ENCODE assay signal across 1 cellular context in the genomic region with DNA sequence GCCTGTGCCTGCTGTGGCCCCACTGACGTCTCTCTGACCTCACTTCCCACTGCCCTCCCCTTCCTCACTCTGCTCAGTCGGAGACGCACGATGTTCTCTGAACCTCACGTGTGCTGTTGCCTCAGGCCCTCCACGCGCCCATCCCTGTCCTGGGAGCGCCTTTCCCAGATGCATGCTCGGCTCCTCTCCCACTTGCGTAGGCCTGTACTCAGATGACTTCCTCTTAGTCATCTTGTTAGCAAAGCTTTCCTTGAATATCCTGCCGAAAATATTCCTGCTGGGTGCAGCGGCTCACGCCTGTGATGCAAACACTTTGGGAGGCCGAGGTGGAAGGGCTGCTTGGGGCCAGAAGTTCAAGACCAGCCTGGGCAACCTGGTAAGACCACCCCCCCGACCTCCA.
A peak's percentile ranks its signal among the peaks of the same experiment; 100 is the strongest.
TF ChIP-seq lines count a peak whose summit lies in the region.

No MANE protein-coding gene starts in this region.

TF ChIP-seq in A549, 52 proteins besides CTCF, POLR2A, EP300 and RAD21 (continued from another document):
- TF ChIP-seq EHF (CRISPR knock-in tag; IDR thresholded peaks at IDR 0.05) (no peak; the same call in 1 of the 2 replicates), CEBPB (IDR thresholded peaks at IDR 0.05) (peak; percentile 6 to 66; a peak in 1 of 4 replicates), RCOR1 (IDR thresholded peaks at IDR 0.05; ENCODE audit: low read depth, low read length) (no peak), RARB (CRISPR knock-in tag; IDR thresholded peaks at IDR 0.05) (no peak), FOSB (CRISPR knock-in tag; IDR thresholded peaks at IDR 0.05) (no peak), RFX5 (IDR thresholded peaks at IDR 0.05) (no peak), ESRRA (IDR thresholded peaks at IDR 0.05; ENCODE audit: borderline replicate concordance, low read length) (no peak), HOXA7 (CRISPR knock-in tag; IDR thresholded peaks at IDR 0.05) (no peak), JUNB (IDR thresholded peaks at IDR 0.05) (peak; percentile 65), FOSL2 (IDR thresholded peaks at IDR 0.05) (peak; percentile 63; the same call in 1 of the 2 replicates), FOSL2 (CRISPR knock-in tag; IDR thresholded peaks at IDR 0.05) (peak; percentile 95), PHF8 (IDR thresholded peaks at IDR 0.05; ENCODE audit: borderline replicate concordance, low read depth) (no peak), MAFK (IDR thresholded peaks at IDR 0.05; ENCODE audit: partially characterized antibody) (peak; percentile 51), CBX2 (IDR thresholded peaks at IDR 0.05; ENCODE audit: borderline replicate concordance, low read depth) (no peak), SMC3 (IDR thresholded peaks at IDR 0.05) (peak; percentile 25; the same call in 1 of the 3 replicates), JUN (IDR thresholded peaks at IDR 0.05) (peak; percentile 77 to 84; a peak in 3 of 5 replicates), HDAC2 (IDR thresholded peaks at IDR 0.05) (no peak), POLR2AphosphoS2 (conservative IDR thresholded peaks at IDR 0.05; ENCODE audit: low read length) (no peak), SREBF2 (IDR thresholded peaks at IDR 0.05) (no peak), MYC (IDR thresholded peaks at IDR 0.05; ENCODE audit: borderline replicate concordance, low read length) (peak; percentile 98), RNF2 (IDR thresholded peaks at IDR 0.05; ENCODE audit: borderline replicate concordance, low read depth) (no peak), KDM1A (IDR thresholded peaks at IDR 0.05; ENCODE audit: low read depth) (no peak), ZC3H11A (IDR thresholded peaks at IDR 0.05) (no peak), NPAS2 (CRISPR knock-in tag; IDR thresholded peaks at IDR 0.05; ENCODE audit: borderline replicate concordance) (peak; percentile 92), TP53 (CRISPR knock-in tag; IDR thresholded peaks at IDR 0.05) (0 out of 2 replicates have a peak, but pooled peaks have one; percentile 24), HOXB13 (CRISPR knock-in tag; IDR thresholded peaks at IDR 0.05; ENCODE audit: low read depth) (peak; percentile 85), CHD2 (IDR thresholded peaks at IDR 0.05; ENCODE audit: low read length, partially characterized antibody) (no peak), ZFP36 (IDR thresholded peaks at IDR 0.05; ENCODE audit: borderline replicate concordance, partially characterized antibody) (no peak), NFE2L2 (conservative IDR thresholded peaks at IDR 0.05; ENCODE audit: low read length) (no peak), BHLHE40 (IDR thresholded peaks at IDR 0.05; ENCODE audit: low read depth, low read length) (peak; percentile 90), CHD4 (IDR thresholded peaks at IDR 0.05; ENCODE audit: borderline replicate concordance) (no peak), HEYL (CRISPR knock-in tag; IDR thresholded peaks at IDR 0.05) (no peak), ZSCAN20 (CRISPR knock-in tag; IDR thresholded peaks at IDR 0.05) (no peak), GATA3 (IDR thresholded peaks at IDR 0.05; ENCODE audit: borderline replicate concordance) (peak; percentile 34; the same call in 1 of the 2 replicates), CBX8 (IDR thresholded peaks at IDR 0.05) (no peak), NR3C1 (IDR thresholded peaks at IDR 0.05) (no peak)
- TF ChIP-seq, protein P1, sequence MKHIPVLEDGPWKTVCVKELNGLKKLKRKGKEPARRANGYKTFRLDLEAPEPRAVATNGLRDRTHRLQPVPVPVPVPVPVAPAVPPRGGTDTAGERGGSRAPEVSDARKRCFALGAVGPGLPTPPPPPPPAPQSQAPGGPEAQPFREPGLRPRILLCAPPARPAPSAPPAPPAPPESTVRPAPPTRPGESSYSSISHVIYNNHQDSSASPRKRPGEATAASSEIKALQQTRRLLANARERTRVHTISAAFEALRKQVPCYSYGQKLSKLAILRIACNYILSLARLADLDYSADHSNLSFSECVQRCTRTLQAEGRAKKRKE (CRISPR knock-in tag; IDR thresholded peaks at IDR 0.05; ENCODE audit: low read depth): peak; percentile 63; the same call in 1 of the 2 replicates
- TF ChIP-seq, protein P2, sequence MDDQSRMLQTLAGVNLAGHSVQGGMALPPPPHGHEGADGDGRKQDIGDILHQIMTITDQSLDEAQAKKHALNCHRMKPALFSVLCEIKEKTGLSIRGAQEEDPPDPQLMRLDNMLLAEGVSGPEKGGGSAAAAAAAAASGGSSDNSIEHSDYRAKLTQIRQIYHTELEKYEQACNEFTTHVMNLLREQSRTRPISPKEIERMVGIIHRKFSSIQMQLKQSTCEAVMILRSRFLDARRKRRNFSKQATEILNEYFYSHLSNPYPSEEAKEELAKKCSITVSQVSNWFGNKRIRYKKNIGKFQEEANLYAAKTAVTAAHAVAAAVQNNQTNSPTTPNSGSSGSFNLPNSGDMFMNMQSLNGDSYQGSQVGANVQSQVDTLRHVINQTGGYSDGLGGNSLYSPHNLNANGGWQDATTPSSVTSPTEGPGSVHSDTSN (IDR thresholded peaks at IDR 0.05): no peak
- TF ChIP-seq, protein P3, sequence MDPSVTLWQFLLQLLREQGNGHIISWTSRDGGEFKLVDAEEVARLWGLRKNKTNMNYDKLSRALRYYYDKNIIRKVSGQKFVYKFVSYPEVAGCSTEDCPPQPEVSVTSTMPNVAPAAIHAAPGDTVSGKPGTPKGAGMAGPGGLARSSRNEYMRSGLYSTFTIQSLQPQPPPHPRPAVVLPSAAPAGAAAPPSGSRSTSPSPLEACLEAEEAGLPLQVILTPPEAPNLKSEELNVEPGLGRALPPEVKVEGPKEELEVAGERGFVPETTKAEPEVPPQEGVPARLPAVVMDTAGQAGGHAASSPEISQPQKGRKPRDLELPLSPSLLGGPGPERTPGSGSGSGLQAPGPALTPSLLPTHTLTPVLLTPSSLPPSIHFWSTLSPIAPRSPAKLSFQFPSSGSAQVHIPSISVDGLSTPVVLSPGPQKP (IDR thresholded peaks at IDR 0.05; ENCODE audit: low read depth, low read length): no peak
- TF ChIP-seq, protein P4, sequence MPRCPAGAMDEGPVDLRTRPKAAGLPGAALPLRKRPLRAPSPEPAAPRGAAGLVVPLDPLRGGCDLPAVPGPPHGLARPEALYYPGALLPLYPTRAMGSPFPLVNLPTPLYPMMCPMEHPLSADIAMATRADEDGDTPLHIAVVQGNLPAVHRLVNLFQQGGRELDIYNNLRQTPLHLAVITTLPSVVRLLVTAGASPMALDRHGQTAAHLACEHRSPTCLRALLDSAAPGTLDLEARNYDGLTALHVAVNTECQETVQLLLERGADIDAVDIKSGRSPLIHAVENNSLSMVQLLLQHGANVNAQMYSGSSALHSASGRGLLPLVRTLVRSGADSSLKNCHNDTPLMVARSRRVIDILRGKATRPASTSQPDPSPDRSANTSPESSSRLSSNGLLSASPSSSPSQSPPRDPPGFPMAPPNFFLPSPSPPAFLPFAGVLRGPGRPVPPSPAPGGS (IDR thresholded peaks at IDR 0.05): peak; percentile 59; the same call in 1 of the 3 replicates
- TF ChIP-seq, protein P5, sequence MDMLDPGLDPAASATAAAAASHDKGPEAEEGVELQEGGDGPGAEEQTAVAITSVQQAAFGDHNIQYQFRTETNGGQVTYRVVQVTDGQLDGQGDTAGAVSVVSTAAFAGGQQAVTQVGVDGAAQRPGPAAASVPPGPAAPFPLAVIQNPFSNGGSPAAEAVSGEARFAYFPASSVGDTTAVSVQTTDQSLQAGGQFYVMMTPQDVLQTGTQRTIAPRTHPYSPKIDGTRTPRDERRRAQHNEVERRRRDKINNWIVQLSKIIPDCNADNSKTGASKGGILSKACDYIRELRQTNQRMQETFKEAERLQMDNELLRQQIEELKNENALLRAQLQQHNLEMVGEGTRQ (IDR thresholded peaks at IDR 0.05): peak; percentile 87
- TF ChIP-seq, protein P6, sequence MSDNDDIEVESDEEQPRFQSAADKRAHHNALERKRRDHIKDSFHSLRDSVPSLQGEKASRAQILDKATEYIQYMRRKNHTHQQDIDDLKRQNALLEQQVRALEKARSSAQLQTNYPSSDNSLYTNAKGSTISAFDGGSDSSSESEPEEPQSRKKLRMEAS (IDR thresholded peaks at IDR 0.05): peak; percentile 99
- TF ChIP-seq, protein P7, sequence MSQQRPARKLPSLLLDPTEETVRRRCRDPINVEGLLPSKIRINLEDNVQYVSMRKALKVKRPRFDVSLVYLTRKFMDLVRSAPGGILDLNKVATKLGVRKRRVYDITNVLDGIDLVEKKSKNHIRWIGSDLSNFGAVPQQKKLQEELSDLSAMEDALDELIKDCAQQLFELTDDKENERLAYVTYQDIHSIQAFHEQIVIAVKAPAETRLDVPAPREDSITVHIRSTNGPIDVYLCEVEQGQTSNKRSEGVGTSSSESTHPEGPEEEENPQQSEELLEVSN (IDR thresholded peaks at IDR 0.05; ENCODE audit: borderline replicate concordance, low read depth): peak; percentile 90
- TF ChIP-seq, protein P8, sequence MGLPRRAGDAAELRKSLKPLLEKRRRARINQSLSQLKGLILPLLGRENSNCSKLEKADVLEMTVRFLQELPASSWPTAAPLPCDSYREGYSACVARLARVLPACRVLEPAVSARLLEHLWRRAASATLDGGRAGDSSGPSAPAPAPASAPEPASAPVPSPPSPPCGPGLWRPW (IDR thresholded peaks at IDR 0.05): no peak
- TF ChIP-seq, protein P9, sequence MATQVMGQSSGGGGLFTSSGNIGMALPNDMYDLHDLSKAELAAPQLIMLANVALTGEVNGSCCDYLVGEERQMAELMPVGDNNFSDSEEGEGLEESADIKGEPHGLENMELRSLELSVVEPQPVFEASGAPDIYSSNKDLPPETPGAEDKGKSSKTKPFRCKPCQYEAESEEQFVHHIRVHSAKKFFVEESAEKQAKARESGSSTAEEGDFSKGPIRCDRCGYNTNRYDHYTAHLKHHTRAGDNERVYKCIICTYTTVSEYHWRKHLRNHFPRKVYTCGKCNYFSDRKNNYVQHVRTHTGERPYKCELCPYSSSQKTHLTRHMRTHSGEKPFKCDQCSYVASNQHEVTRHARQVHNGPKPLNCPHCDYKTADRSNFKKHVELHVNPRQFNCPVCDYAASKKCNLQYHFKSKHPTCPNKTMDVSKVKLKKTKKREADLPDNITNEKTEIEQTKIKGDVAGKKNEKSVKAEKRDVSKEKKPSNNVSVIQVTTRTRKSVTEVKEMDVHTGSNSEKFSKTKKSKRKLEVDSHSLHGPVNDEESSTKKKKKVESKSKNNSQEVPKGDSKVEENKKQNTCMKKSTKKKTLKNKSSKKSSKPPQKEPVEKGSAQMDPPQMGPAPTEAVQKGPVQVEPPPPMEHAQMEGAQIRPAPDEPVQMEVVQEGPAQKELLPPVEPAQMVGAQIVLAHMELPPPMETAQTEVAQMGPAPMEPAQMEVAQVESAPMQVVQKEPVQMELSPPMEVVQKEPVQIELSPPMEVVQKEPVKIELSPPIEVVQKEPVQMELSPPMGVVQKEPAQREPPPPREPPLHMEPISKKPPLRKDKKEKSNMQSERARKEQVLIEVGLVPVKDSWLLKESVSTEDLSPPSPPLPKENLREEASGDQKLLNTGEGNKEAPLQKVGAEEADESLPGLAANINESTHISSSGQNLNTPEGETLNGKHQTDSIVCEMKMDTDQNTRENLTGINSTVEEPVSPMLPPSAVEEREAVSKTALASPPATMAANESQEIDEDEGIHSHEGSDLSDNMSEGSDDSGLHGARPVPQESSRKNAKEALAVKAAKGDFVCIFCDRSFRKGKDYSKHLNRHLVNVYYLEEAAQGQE (IDR thresholded peaks at IDR 0.05): no peak
